In genomic region chr5:160230686-160231527, GRCh38 we compare ENCODE assay signal across 11 cellular contexts. TPM values are rescaled to one million over a fixed set of nuclear protein-coding genes. Genes with fewer than 3 reads are reported as not detected.
A peak's percentile ranks its signal among the peaks of the same experiment; 100 is the strongest.
DNase-seq lines count a peak whose midpoint lies in the region; ATAC-seq, FAIRE-seq and TF ChIP-seq lines count a peak whose summit lies in the region.
"Had no signal": no experiment of that assay in that cellular context is flagged by ENCODE, and none has a peak within 500 bp of the region (broad histone marks: within the 10 kb centered on the region; RNA-seq: fewer than 3 reads in every experiment).

No MANE protein-coding gene starts in this region.

- no peaks in the 10 kb centered on the region for H3K9me2 ChIP-seq in MM.1S (replicated peaks; ENCODE audit: insufficient read depth, low read length)

- H4K20me1 ChIP-seq in DND-41 (ENCODE audit: insufficient read depth, low read length) (no peaks in the 10 kb centered on the region), MM.1S (ENCODE audit: insufficient read depth, low read length) (no peaks in the 10 kb centered on the region)

- H2AFZ ChIP-seq in DND-41 (ENCODE audit: low read depth, low read length) (no peak overlapping the region), MM.1S (ENCODE audit: low read length) (no peak overlapping the region)

- no peak overlapping the region for H3K4me3 ChIP-seq in DND-41 (ENCODE audit: low read depth in 1 of 2, low read length in 2 of 2)
- H3K4me3 ChIP-seq in MM.1S (ENCODE audit: low read length) = no peak overlapping the region

- ATAC-seq in DND-41 (ENCODE audit: insufficient read depth, low read depth) = peak; percentile 42; the same call in 1 of the 3 replicates
- peak; percentile 60 for ATAC-seq in GM19397 (IDR thresholded peaks at IDR 0.05; ENCODE audit: unreplicated experiment)
- ATAC-seq in foreskin keratinocyte = peak; percentile 68

- H3K27ac ChIP-seq in DND-41 (ENCODE audit: low read length) (no peak overlapping the region), foreskin keratinocyte (no peak overlapping the region), MM.1S (ENCODE audit: low read length) (no peak overlapping the region)

- H3K27me3 ChIP-seq in DND-41 (ENCODE audit: insufficient read depth, low read length, poor library complexity) (no peaks in the 10 kb centered on the region), foreskin keratinocyte (no peaks in the 10 kb centered on the region), MM.1S (replicated peaks; ENCODE audit: insufficient read depth, low read length) (no peaks in the 10 kb centered on the region)

- H3K36me3 ChIP-seq in DND-41 (ENCODE audit: insufficient read depth, low read length) (no peaks in the 10 kb centered on the region), MM.1S (replicated peaks; ENCODE audit: insufficient read depth, low read length) (no peaks in the 10 kb centered on the region)

- peak; percentile 38 for FAIRE-seq in HTR-8/SVneo (lab: Jason Lieb, UNC)

- H3K4me1 ChIP-seq in DND-41 (ENCODE audit: insufficient read depth, low read length) (no peaks in the 10 kb centered on the region), foreskin keratinocyte (no peaks in the 10 kb centered on the region), MM.1S (ENCODE audit: low read length) (no peaks in the 10 kb centered on the region)

- H3K79me2 ChIP-seq in DND-41 (ENCODE audit: insufficient read depth, low read length) (no peaks in the 10 kb centered on the region), MM.1S (ENCODE audit: low read length) (no peaks in the 10 kb centered on the region)

- H3K9ac ChIP-seq in DND-41 (ENCODE audit: low read depth, low read length) (no peak overlapping the region), MM.1S (ENCODE audit: low read length) (no peak overlapping the region)

- DNase-seq in DND-41 = peak; percentile 5
- peak; percentile 14 for DNase-seq in HTR-8/SVneo (ENCODE audit: insufficient read length, low spot score)
- DNase-seq in foreskin keratinocyte = peak; percentile 36 to 55
- no peak for DNase-seq in ureter (ENCODE audit: low spot score)
- DNase-seq in hippocampal formation (lab: John Stamatoyannopoulos, UW) = no peak
- no peak for DNase-seq in MM.1S
- no peak for DNase-seq in stimulated activated CD4-positive, alpha-beta T cell treated with anti-CD3 and anti-CD28 coated beads, Interleukin-12 subunit alpha, Interleukin-12 subunit beta, amount 100 ng/mL, for 4 hours
- DNase-seq: activated naive CD4-positive, alpha-beta T cell treated with anti-CD3 and anti-CD28 coated beads, Interleukin-2, amount 50 U/mL, for 16 hours; NCI-H524 had no signal

- no peak for TF ChIP-seq CTCF in DND-41 (IDR thresholded peaks at IDR 0.05; ENCODE audit: borderline replicate concordance, extremely low read depth, low read length, poor library complexity, severe bottlenecking)
- no peak for TF ChIP-seq CTCF in foreskin keratinocyte (conservative IDR thresholded peaks at IDR 0.05)
- TF ChIP-seq CTCF in MM.1S (IDR thresholded peaks at IDR 0.05; ENCODE audit: low read length) = no peak

- H3K4me2 ChIP-seq in DND-41 (ENCODE audit: insufficient read depth, low read length) (no peak overlapping the region), MM.1S (ENCODE audit: low read depth, low read length) (no peak overlapping the region)

- no peaks in the 10 kb centered on the region for H3K9me3 ChIP-seq in DND-41 (ENCODE audit: insufficient read depth, low read length, severe bottlenecking)
- H3K9me3 ChIP-seq in MM.1S (replicated peaks; ENCODE audit: insufficient read depth, low read length) = no peaks in the 10 kb centered on the region

- H3F3A ChIP-seq in MM.1S (ENCODE audit: insufficient read depth, low read length) = no peaks in the 10 kb centered on the region

RNA-seq across cellular contexts. Expression of gene FABP6, which starts 1.6 kb away (rescaled TPM):
- total RNA-seq in foreskin keratinocyte (not detected in 2 replicates), ureter (6.2 TPM)
- 0.07 TPM in 1 of 2 replicates, not detected in the other for polyA plus RNA-seq in foreskin keratinocyte
- total RNA-seq: lung microvascular endothelial cell had no signal

Comparison
In these comparisons a context has a peak if more than half of its experiments do, and no peak if none do; other contexts are left out.
1. DNase-seq: peak in DND-41 (single experiment), HTR-8/SVneo (single experiment) and foreskin keratinocyte (2 of 2); none in ureter (single experiment), hippocampal formation (0 of 2), MM.1S (single experiment) and stimulated activated CD4-positive, alpha-beta T cell treated with anti-CD3 and anti-CD28 coated beads, Interleukin-12 subunit alpha, Interleukin-12 subunit beta, amount 100 ng/mL, for 4 hours (single experiment).
2. Peak in every context shown above with its lines, with median percentiles within 50 percentile points of each other: ATAC-seq.